In the genomic region with DNA sequence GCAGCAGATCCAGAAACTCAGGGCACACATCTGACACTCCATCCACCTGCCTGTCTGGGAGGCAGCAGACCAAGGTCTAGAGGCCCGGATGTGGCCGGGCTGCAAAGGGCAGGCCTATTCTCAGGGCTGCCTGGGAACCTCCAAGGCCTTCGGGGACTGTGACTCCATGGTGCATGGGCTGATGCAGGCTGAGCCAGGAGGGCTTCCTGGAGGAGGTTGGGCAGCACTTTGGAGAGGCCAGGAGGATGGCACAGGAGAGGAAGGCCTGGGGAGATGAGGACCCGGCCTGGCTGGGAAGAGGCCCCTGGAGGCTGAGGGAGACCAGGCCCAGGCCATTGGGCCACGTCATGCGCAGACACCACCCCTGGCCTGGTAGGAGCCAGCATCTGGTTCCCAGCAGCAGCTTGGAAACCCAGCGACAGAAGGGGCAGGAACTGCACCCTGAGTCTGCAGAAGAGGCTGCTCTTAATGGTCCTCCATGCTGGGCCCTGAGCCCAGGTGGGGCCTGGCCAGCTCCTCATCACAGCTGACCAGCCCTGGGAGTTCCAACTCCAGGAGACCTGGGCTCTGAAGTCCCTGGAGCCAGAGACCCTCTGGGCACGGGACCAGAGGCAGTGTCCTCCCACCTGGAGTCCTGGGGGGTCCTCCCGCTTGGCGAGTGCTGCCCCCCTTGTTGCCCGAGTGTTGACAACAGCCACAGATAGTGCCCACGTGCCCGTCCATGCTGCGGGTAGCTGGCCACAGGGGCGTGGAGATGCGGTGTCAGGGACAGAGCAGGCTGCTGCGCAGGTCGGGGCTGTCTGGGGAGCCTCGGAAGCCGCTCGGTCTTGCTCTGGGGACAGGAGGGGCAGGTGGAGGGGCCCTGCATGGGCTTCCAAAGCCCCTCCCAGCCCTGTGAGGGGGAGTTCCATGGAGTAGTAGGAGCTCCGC, we compare ENCODE assay signal across 22 cellular contexts. TPM values are rescaled to one million over a fixed set of nuclear protein-coding genes. Genes with fewer than 3 reads are reported as not detected.
DNase-seq lines count a peak whose midpoint lies in the region; ATAC-seq, FAIRE-seq and TF ChIP-seq lines count a peak whose summit lies in the region.
"Had no signal": no experiment of that assay in that cellular context is flagged by ENCODE, and none has a peak within 500 bp of the region (broad histone marks: within the 10 kb centered on the region; RNA-seq: fewer than 3 reads in every experiment).

No MANE protein-coding gene starts in this region.

- peak overlapping the region in 1 of 2 experiments; percentile 22; a peak in 2 of 6 replicates for H3K27ac ChIP-seq in A549
- H3K27ac ChIP-seq: hepatocyte, left ventricle myocardium inferior, SK-N-MC had no signal

- peaks cover 25% of the 10 kb centered on the region for H3K4me1 ChIP-seq in A549

- TF ChIP-seq EP300 in A549 (IDR thresholded peaks at IDR 0.05), result no peak

- H3K4me2 ChIP-seq in A549, result 0 out of 3 replicates have a peak overlapping the region, but pooled peaks have one; percentile 19
- H3K4me2 ChIP-seq: hepatocyte had no signal

- H3K27ac Mint-ChIP-seq in osteocyte (ENCODE audit: unreplicated experiment), result peak overlapping the region; percentile 65
- H3K27ac Mint-ChIP-seq: activated T-cell treated with anti-CD3 and anti-CD28 coated beads, Interleukin-2, amount 50 U/mL, for 24 hours; H9 had no signal

- POLR2A ChIA-PET in A549 (lab: Yijun Ruan, JAX), result no interaction called here

- WGBS in A549 (ENCODE audit: missing lambda C conversion rate), result 94% methylated on average over 13 of the region's 22 CpGs

- peaks cover 16% of the 10 kb centered on the region for H3K27me3 ChIP-seq in H7 (ENCODE audit: control insufficient read depth, insufficient read depth, low read length)

- CTCF ChIA-PET in A549 (lab: Yijun Ruan, JAX), result interaction anchor here (1.4 to 6.9 kb wide), 5 partner anchors 10 to 391 kb away, joined by 4 to 60 read pairs (median 10); a partner anchor contains a TSS

- FAIRE-seq in A549 (lab: Jason Lieb, UNC), result no peak
- FAIRE-seq: urothelium cell line had no signal

- no peaks in the 10 kb centered on the region for H3K9me3 Mint-ChIP-seq in osteocyte (ENCODE audit: unreplicated experiment)
- H3K9me3 Mint-ChIP-seq: activated T-cell treated with anti-CD3 and anti-CD28 coated beads, Interleukin-2, amount 50 U/mL, for 24 hours; neural crest cell had no signal

- in situ Hi-C loops in GM13976 (cut with MboI; ENCODE audit: low sequenced_read_pairs, unreplicated experiment), result no loop called here

- no peak for TF ChIP-seq CTCF in A549 (IDR thresholded peaks at IDR 0.05)
- no peak for TF ChIP-seq CTCF in osteocyte (IDR thresholded peaks at IDR 0.05)
- no peak for TF ChIP-seq CTCF in GM13976 (IDR thresholded peaks at IDR 0.05; ENCODE audit: borderline replicate concordance, control extremely low read depth, extremely low read depth, insufficient read depth, missing control alignments)

- no peak for TF ChIP-seq POLR2A in A549 (IDR thresholded peaks at IDR 0.05; ENCODE audit: low read length)

- H3K4me3 Mint-ChIP-seq in osteocyte (ENCODE audit: unreplicated experiment), result no peak overlapping the region
- H3K4me3 Mint-ChIP-seq: activated T-cell treated with anti-CD3 and anti-CD28 coated beads, Interleukin-2, amount 50 U/mL, for 24 hours; H9; neural crest cell had no signal

- ATAC-seq in A549 (peak; percentile 1 to 5; a peak in 3 of 6 replicates), esophagus mucosa (peak; percentile 1), GM21528 (IDR thresholded peaks at IDR 0.05; ENCODE audit: low FRiP score, unreplicated experiment) (no peak)

- no peaks in the 10 kb centered on the region for H3K36me3 ChIP-seq in H7 (replicated peaks; ENCODE audit: control insufficient read depth, insufficient read depth, low read length)
- H3K36me3 ChIP-seq: left ventricle myocardium inferior had no signal

- no peak overlapping the region for H3K4me3 ChIP-seq in A549
- H3K4me3 ChIP-seq in H7 (ENCODE audit: insufficient read depth, low read depth, low read length), result no peak overlapping the region
- H3K4me3 ChIP-seq: hepatocyte, left ventricle myocardium inferior, SK-N-MC had no signal

- TF ChIP-seq RAD21 in A549 (conservative IDR thresholded peaks at IDR 0.05 in 1 of 2, IDR thresholded peaks at IDR 0.05 in 1 of 2), result no peak

- DNase-seq in A549 (ENCODE audit: low read depth in 1 of 2, low spot score in 1 of 2), result no peak
- peak; percentile 62 for DNase-seq in H7
- DNase-seq in osteocyte (ENCODE audit: extremely low spot score, unreplicated experiment), result no peak
- DNase-seq in COR-L47 (lab: John Stamatoyannopoulos, UW), result no peak
- no peak for DNase-seq in GM13976 (ENCODE audit: low spot score)
- DNase-seq: activated CD4-positive, alpha-beta T cell treated with anti-CD3 and anti-CD28 coated beads for 48 hours; activated T-cell treated with anti-CD3 and anti-CD28 coated beads, Interleukin-2, amount 50 U/mL, for 24 hours; DMS153; GF-D8; H9; left ventricle myocardium inferior; NCI-H1048; NCI-H187 treated with DMSO at 0.1 percent for 48 hours; NCI-H526 treated with DMSO at 0.1 percent for 48 hours; T-helper 2 cell had no signal

- H3K9me3 ChIP-seq in A549, result no peaks in the 10 kb centered on the region
- H3K9me3 ChIP-seq: left ventricle myocardium inferior had no signal

- H3K36me3 Mint-ChIP-seq in osteocyte (ENCODE audit: unreplicated experiment), result no peaks in the 10 kb centered on the region

- no peaks in the 10 kb centered on the region for H3K27me3 Mint-ChIP-seq in osteocyte (ENCODE audit: unreplicated experiment)

- H3K4me1 Mint-ChIP-seq in osteocyte (ENCODE audit: unreplicated experiment), result peaks cover 43% of the 10 kb centered on the region

TF ChIP-seq in A549, 52 proteins besides CTCF, POLR2A, EP300 and RAD21:
- TF ChIP-seq BHLHE40 (IDR thresholded peaks at IDR 0.05; ENCODE audit: low read depth, low read length) (no peak), ZC3H11A (IDR thresholded peaks at IDR 0.05) (no peak), ZFP36 (IDR thresholded peaks at IDR 0.05; ENCODE audit: borderline replicate concordance, partially characterized antibody) (peak; percentile 66), HOXA7 (CRISPR knock-in tag; IDR thresholded peaks at IDR 0.05) (no peak), EHF (CRISPR knock-in tag; IDR thresholded peaks at IDR 0.05) (no peak), CBX2 (IDR thresholded peaks at IDR 0.05; ENCODE audit: borderline replicate concordance, low read depth) (no peak)
- TF ChIP-seq, protein P1, sequence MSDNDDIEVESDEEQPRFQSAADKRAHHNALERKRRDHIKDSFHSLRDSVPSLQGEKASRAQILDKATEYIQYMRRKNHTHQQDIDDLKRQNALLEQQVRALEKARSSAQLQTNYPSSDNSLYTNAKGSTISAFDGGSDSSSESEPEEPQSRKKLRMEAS (IDR thresholded peaks at IDR 0.05), result no peak

RNA-seq across cellular contexts. Expression of a gene that starts 5.5 kb away (rescaled TPM):
- polyA plus RNA-seq in A549 (2011; rRNA removed) (6.3 and 7.0 TPM in 2 replicates), A549 (2017; fragmentation: RNase III; extraction: RNeasy Plus Mini Kit Qiagen cat#74134 plus additional on column Dnase treatment) (43.6 to 49.6 TPM (median 47.6 TPM) in 3 replicates)
- polyA plus RNA-seq in A549 (2012; cell fraction: cytosol; rRNA removed), result 80.1 and 91.2 TPM in 2 replicates
- 68.3 and 133 TPM in 2 replicates for polyA plus RNA-seq in A549 (2012; cell fraction: nucleus; rRNA removed)
- 3.6 and 5.5 TPM in 2 replicates for polyA minus RNA-seq in A549 (2011; rRNA and poly(A)+ RNA removed)
- total RNA-seq in H7 (2014; rRNA removed; shearing (Covaris generic)), result 5.1 and 13.1 TPM in 2 replicates
- total RNA-seq in esophagus mucosa (45.0 TPM), osteocyte (89.6 and 96.1 TPM in 2 replicates)
- total RNA-seq: cerebellum, left ventricle myocardium inferior had no signal

RNA-seq across cellular contexts. Expression of a gene that starts 38.1 kb away (rescaled TPM):
- polyA plus RNA-seq in A549 (2011; rRNA removed) (0.40 and 0.41 TPM in 2 replicates), A549 (2017; fragmentation: RNase III; extraction: RNeasy Plus Mini Kit Qiagen cat#74134 plus additional on column Dnase treatment) (0.16 to 0.36 TPM (median 0.30 TPM) in 3 replicates)
- polyA plus RNA-seq in A549 (2012; cell fraction: cytosol; rRNA removed), result 0.11 and 0.25 TPM in 2 replicates
- 0.34 and 0.62 TPM in 2 replicates for polyA plus RNA-seq in A549 (2012; cell fraction: nucleus; rRNA removed)
- polyA minus RNA-seq in A549 (2011; rRNA and poly(A)+ RNA removed), result 0.29 TPM in 1 of 2 replicates, not detected in the other
- 58.4 and 60.9 TPM in 2 replicates for total RNA-seq in H7 (2014; rRNA removed; shearing (Covaris generic))
- total RNA-seq in esophagus mucosa (3.5 TPM), osteocyte (18.1 and 19.2 TPM in 2 replicates)
